13 cellular contexts compared by ENCODE assay signal in genomic region chr4:7956306-7957112, GRCh38. TPM values are rescaled to one million over a fixed set of nuclear protein-coding genes. Genes with fewer than 3 reads are reported as not detected.
DNase-seq lines count a peak whose midpoint lies in the region; ATAC-seq and TF ChIP-seq lines count a peak whose summit lies in the region.
"Had no signal": no experiment of that assay in that cellular context is flagged by ENCODE, and none has a peak within 500 bp of the region (broad histone marks: within the 10 kb centered on the region; RNA-seq: fewer than 3 reads in every experiment).

No MANE protein-coding gene starts in this region.

- no peak overlapping the region for H3K9ac ChIP-seq in parathyroid adenoma

- DNase-seq in D341Med (ENCODE audit: low spot score) (peak; percentile 19), SW 1271 (lab: John Stamatoyannopoulos, UW) (peak; percentile 22 to 66), foreskin keratinocyte (peak; percentile 58 to 80), putamen (ENCODE audit: low spot score) (no peak)
- DNase-seq in activated CD8-positive, alpha-beta T cell treated with anti-CD3 and anti-CD28 coated beads for 36 hours = no peak
- no peak for DNase-seq in stimulated activated naive CD4-positive, alpha-beta T cell treated with Interleukin-2 at 50 U/mL for 16 hours (lab: John Stamatoyannopoulos, UW)
- no peak for DNase-seq in activated naive CD8-positive, alpha-beta T cell treated with anti-CD3 and anti-CD28 coated beads, Interleukin-2, amount 50 U/mL, for 24 hours
- DNase-seq: cortex of kidney; H7; stimulated activated CD4-positive, alpha-beta T cell treated with anti-CD3 and anti-CD28 coated beads, Interleukin-15, amount 100 ng/mL, for 24 hours had no signal

- intact Hi-C loops in activated CD8-positive, alpha-beta T cell treated with anti-CD3 and anti-CD28 coated beads for 36 hours (cut with micrococcal nuclease) = no loop called here

- H3K27me3 ChIP-seq in foreskin keratinocyte (no peaks in the 10 kb centered on the region), parathyroid adenoma (ENCODE audit: control insufficient read depth, insufficient read depth, low read length) (no peaks in the 10 kb centered on the region)

- POLR2A ChIA-PET in activated CD8-positive, alpha-beta T cell treated with anti-CD3 and anti-CD28 coated beads for 36 hours (lab: Charles Lee) = no interaction called here

- H3K79me2 ChIP-seq in parathyroid adenoma = no peaks in the 10 kb centered on the region

- H3K27ac Mint-ChIP-seq in activated CD8-positive, alpha-beta T cell treated with anti-CD3 and anti-CD28 coated beads for 36 hours = no peak overlapping the region
- H3K27ac Mint-ChIP-seq in activated naive CD8-positive, alpha-beta T cell treated with anti-CD3 and anti-CD28 coated beads, Interleukin-2, amount 50 U/mL, for 24 hours = no peak overlapping the region
- H3K27ac Mint-ChIP-seq: T-helper 1 cell treated with Interleukin-12 subunit alpha and Interleukin-12 subunit beta and Interleukin-4 antibody, amounts not matched to agents 30 μg/mL and 1 μg/mL, for 36 hours had no signal

- H3K9me3 ChIP-seq in parathyroid adenoma (ENCODE audit: control insufficient read depth, low read length) = no peaks in the 10 kb centered on the region

- no peak overlapping the region for H3K4me3 Mint-ChIP-seq in activated CD8-positive, alpha-beta T cell treated with anti-CD3 and anti-CD28 coated beads for 36 hours
- H3K4me3 Mint-ChIP-seq in activated naive CD8-positive, alpha-beta T cell treated with anti-CD3 and anti-CD28 coated beads, Interleukin-2, amount 50 U/mL, for 24 hours = no peak overlapping the region
- H3K4me3 Mint-ChIP-seq: T-helper 1 cell treated with Interleukin-12 subunit alpha and Interleukin-12 subunit beta and Interleukin-4 antibody, amounts not matched to agents 30 μg/mL and 1 μg/mL, for 36 hours had no signal

- no peak overlapping the region for H2AFZ ChIP-seq in parathyroid adenoma

- no peak overlapping the region for H3K4me2 ChIP-seq in parathyroid adenoma (ENCODE audit: low read length)

- peaks cover 27% of the 10 kb centered on the region for H3K4me1 Mint-ChIP-seq in activated CD8-positive, alpha-beta T cell treated with anti-CD3 and anti-CD28 coated beads for 36 hours (ENCODE audit: low read depth)
- peaks cover 33% of the 10 kb centered on the region for H3K4me1 Mint-ChIP-seq in activated naive CD8-positive, alpha-beta T cell treated with anti-CD3 and anti-CD28 coated beads, Interleukin-2, amount 50 U/mL, for 24 hours

- H3K4me3 ChIP-seq in parathyroid adenoma (ENCODE audit: low read depth, low read length) = no peak overlapping the region

- H3K36me3 Mint-ChIP-seq in activated CD8-positive, alpha-beta T cell treated with anti-CD3 and anti-CD28 coated beads for 36 hours (ENCODE audit: low read depth) = no peaks in the 10 kb centered on the region
- peaks cover 3% of the 10 kb centered on the region for H3K36me3 Mint-ChIP-seq in activated naive CD8-positive, alpha-beta T cell treated with anti-CD3 and anti-CD28 coated beads, Interleukin-2, amount 50 U/mL, for 24 hours (ENCODE audit: low read depth)

- peaks cover 12% of the 10 kb centered on the region for H3K4me1 ChIP-seq in foreskin keratinocyte
- no peaks in the 10 kb centered on the region for H3K4me1 ChIP-seq in parathyroid adenoma

- H3K27me3 Mint-ChIP-seq in activated CD8-positive, alpha-beta T cell treated with anti-CD3 and anti-CD28 coated beads for 36 hours = peaks cover 11% of the 10 kb centered on the region
- H3K27me3 Mint-ChIP-seq in activated naive CD8-positive, alpha-beta T cell treated with anti-CD3 and anti-CD28 coated beads, Interleukin-2, amount 50 U/mL, for 24 hours = peaks cover 22% of the 10 kb centered on the region

- peaks cover 6% of the 10 kb centered on the region for H3K9me3 Mint-ChIP-seq in activated CD8-positive, alpha-beta T cell treated with anti-CD3 and anti-CD28 coated beads for 36 hours
- H3K9me3 Mint-ChIP-seq in activated naive CD8-positive, alpha-beta T cell treated with anti-CD3 and anti-CD28 coated beads, Interleukin-2, amount 50 U/mL, for 24 hours = peaks cover 10% of the 10 kb centered on the region

- CTCF ChIA-PET in activated CD8-positive, alpha-beta T cell treated with anti-CD3 and anti-CD28 coated beads for 36 hours (lab: Charles Lee) = no interaction called here

- H3K27ac ChIP-seq in foreskin keratinocyte (no peak overlapping the region), parathyroid adenoma (peak overlapping the region; percentile 39)
- H3K27ac ChIP-seq: HL-60 had no signal

- no peaks in the 10 kb centered on the region for H3K36me3 ChIP-seq in parathyroid adenoma (ENCODE audit: control insufficient read depth, insufficient read depth, low read length)

- TF ChIP-seq CTCF in foreskin keratinocyte (conservative IDR thresholded peaks at IDR 0.05) (no peak), parathyroid adenoma (IDR thresholded peaks at IDR 0.05) (no peak)
- no peak for TF ChIP-seq CTCF in activated CD8-positive, alpha-beta T cell treated with anti-CD3 and anti-CD28 coated beads for 36 hours (IDR thresholded peaks at IDR 0.05)

- peak; percentile 52 for ATAC-seq in foreskin keratinocyte
- ATAC-seq in activated CD8-positive, alpha-beta T cell treated with anti-CD3 and anti-CD28 coated beads for 36 hours = no peak
- no peak for ATAC-seq in activated naive CD8-positive, alpha-beta T cell treated with anti-CD3 and anti-CD28 coated beads, Interleukin-2, amount 50 U/mL, for 24 hours

RNA-seq across cellular contexts. Expression of gene AFAP1, which starts 16.8 kb away (rescaled TPM):
- 21.3 and 35.9 TPM in 2 replicates for total RNA-seq in foreskin keratinocyte
- polyA plus RNA-seq in foreskin keratinocyte = 6.1 and 8.6 TPM in 2 replicates
- 10 to 100 TPM; 25.5 to 26.5 TPM for total RNA-seq in activated CD8-positive, alpha-beta T cell treated with anti-CD3 and anti-CD28 coated beads for 36 hours

Comparison
In these comparisons a context has a peak if more than half of its experiments do, and no peak if none do; other contexts are left out.
1. DNase-seq: peak in D341Med (single experiment), SW 1271 (2 of 2) and foreskin keratinocyte (2 of 2); none in activated CD8-positive, alpha-beta T cell treated with anti-CD3 and anti-CD28 coated beads for 36 hours (single experiment), stimulated activated naive CD4-positive, alpha-beta T cell treated with Interleukin-2 at 50 U/mL for 16 hours (single experiment), activated naive CD8-positive, alpha-beta T cell treated with anti-CD3 and anti-CD28 coated beads, Interleukin-2, amount 50 U/mL, for 24 hours (single experiment) and putamen (single experiment).